Comparison of ENCODE assay signal across 23 cellular contexts in the genomic region with DNA sequence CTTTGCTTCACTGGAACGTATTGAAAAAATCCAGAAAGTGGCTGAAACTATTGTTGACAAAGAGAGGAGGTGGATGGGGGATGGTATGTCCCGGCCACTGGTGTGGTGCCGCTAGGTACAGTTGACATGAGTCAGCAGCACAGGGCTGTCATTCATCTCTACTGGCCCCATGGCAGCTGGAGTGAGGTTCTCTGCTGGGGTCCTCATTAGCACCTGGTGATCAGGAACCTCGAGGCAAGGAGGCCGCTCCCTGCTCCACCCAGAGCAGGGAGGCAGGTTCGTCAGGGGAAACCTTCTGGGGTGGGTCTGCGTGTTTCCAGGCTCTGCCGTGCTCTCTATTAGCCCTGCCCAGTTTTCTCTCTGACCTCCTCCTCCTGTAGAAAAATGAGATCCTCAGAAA. TPM values are rescaled to one million over a fixed set of nuclear protein-coding genes. Genes with fewer than 3 reads are reported as not detected.
DNase-seq lines count a peak whose midpoint lies in the region; ATAC-seq and TF ChIP-seq lines count a peak whose summit lies in the region.
"Had no signal": no experiment of that assay in that cellular context is flagged by ENCODE, and none has a peak within 500 bp of the region (broad histone marks: within the 10 kb centered on the region; RNA-seq: fewer than 3 reads in every experiment).

No MANE protein-coding gene starts in this region.

- no peaks in the 10 kb centered on the region for H3K9me3 ChIP-seq in esophagus squamous epithelium
- H3K9me3 ChIP-seq in aorta (ENCODE audit: control insufficient read depth, low read length), result no peaks in the 10 kb centered on the region
- no peaks in the 10 kb centered on the region for H3K9me3 ChIP-seq in MG63

- peak; percentile 17 for ATAC-seq in left ventricle myocardium superior
- ATAC-seq in Right ventricle myocardium superior (ENCODE audit: poor library complexity), result no peak
- ATAC-seq in sciatic nerve, result peak; percentile 85
- ATAC-seq in aorta (ENCODE audit: low FRiP score), result peak; percentile 28
- ATAC-seq in HG03342 (IDR thresholded peaks at IDR 0.05; ENCODE audit: unreplicated experiment), result no peak
- ATAC-seq: Panc1; stimulated activated naive B cell treated with anti-CD40 and anti-IgM and Interleukin-4, amounts not matched to agents 10 μg/mL and 1 μg/mL and 100 μg/mL, for 72 hours had no signal

- peaks cover 6 to 57% (median 7%) of the 10 kb centered on the region in 3 donors for H3K4me1 ChIP-seq in esophagus squamous epithelium
- H3K4me1 ChIP-seq in aorta (ENCODE audit: control insufficient read depth in 1 of 2, insufficient read depth in 2 of 2, low read length in 2 of 2), result peaks cover 2 to 12% of the 10 kb centered on the region in 2 donors

- H3K36me3 ChIP-seq in esophagus squamous epithelium (no peaks in the 10 kb centered on the region), aorta (ENCODE audit: control insufficient read depth in 1 of 2, insufficient read depth in 2 of 2, low read length in 1 of 2) (no peaks in the 10 kb centered on the region), MG63 (no peaks in the 10 kb centered on the region)

- WGBS in esophagus squamous epithelium, 2 donors, result 68 to 90% methylated on average over 3 to 6 of the region's 8 CpGs
- 14% methylated on average over 8 of the region's 8 CpGs for WGBS in aorta, 2 donors

- TF ChIP-seq CTCF in esophagus squamous epithelium (IDR thresholded peaks at IDR 0.05), result no peak

- H3K4me3 ChIP-seq in esophagus squamous epithelium (peak overlapping the region in 1 of 4 donors; percentile 32), aorta (ENCODE audit: low read length in 2 of 2) (no peak overlapping the region), MG63 (no peak overlapping the region)

- no peak for DNase-seq in left ventricle myocardium superior
- no peak for DNase-seq in Right ventricle myocardium superior
- no peak for DNase-seq in esophagus squamous epithelium (lab: John Stamatoyannopoulos, UW)
- no peak for DNase-seq in sciatic nerve (ENCODE audit: low spot score)
- no peak for DNase-seq in aorta
- DNase-seq in iPS-NIHi7 (ENCODE audit: extremely low spot score), result no peak
- no peak for DNase-seq in MG63
- DNase-seq: activated CD4-positive, alpha-beta memory T cell treated with anti-CD3 and anti-CD28 coated beads, Interleukin-2, amount 10 ng/mL, durations not matched to agents 7 days and 5 days; activated CD4-positive, CD25-positive, alpha-beta regulatory T cell treated with anti-CD3 and anti-CD28 coated beads, Interleukin-2, amount 50 U/mL, for 72 hours; activated gamma-delta T cell; activated T-cell treated with anti-CD3 and anti-CD28 coated beads, Interleukin-2, amount 50 U/mL, for 1 hour; CD4-positive, alpha-beta T cell; DMS 273 treated with DMSO at 0.1 percent for 48 hours; mesenchymal stem cell; NCI-H146; NCI-H524; nucleus accumbens; stimulated activated CD4-positive, alpha-beta T cell treated with anti-CD3 and anti-CD28 coated beads, Interleukin-4, amount 100 ng/mL, for 1 hour; stimulated activated naive B cell treated with anti-CD40 and anti-IgM and Interleukin-4, amounts not matched to agents 10 μg/mL and 1 μg/mL and 100 μg/mL, for 72 hours; T-helper 1 cell had no signal

- H3K27me3 ChIP-seq in esophagus squamous epithelium (peaks cover 0 to 8% (median 0%) of the 10 kb centered on the region in 4 donors), aorta (ENCODE audit: control insufficient read depth in 1 of 2, insufficient read depth in 2 of 2, low read length in 1 of 2) (no peaks in the 10 kb centered on the region), MG63 (peaks cover 8% of the 10 kb centered on the region)

- intact Hi-C loops in left ventricle myocardium superior (cut with micrococcal nuclease), result no loop called here
- intact Hi-C loops in Right ventricle myocardium superior (cut with DNase I), result loop anchor here (10.0 kb wide), 1 partner anchor 87 kb away; no protein-coding TSS in a partner anchor
- intact Hi-C loops in esophagus squamous epithelium (cut with DNase I), result loop anchor here (10.0 kb wide), 1 partner anchor 217 kb away; no protein-coding TSS in a partner anchor
- intact Hi-C loops in sciatic nerve (cut with DNase I), result no loop called here
- intact Hi-C loops in aorta (cut with DNase I), result loop anchor here (10.0 kb wide), 2 partner anchors 57 to 137 kb away; no protein-coding TSS in a partner anchor

- H3K27ac ChIP-seq in esophagus squamous epithelium (peak overlapping the region; percentile 28 to 93 (median 84)), aorta (ENCODE audit: low read depth in 1 of 2, low read length in 2 of 2) (peak overlapping the region; percentile 76 to 84)
- H3K27ac ChIP-seq: KMS-11 had no signal

- no peak for TF ChIP-seq POLR2A in esophagus squamous epithelium (IDR thresholded peaks at IDR 0.05)

RNA-seq across cellular contexts. Expression of gene NTN1, which starts 6.9 kb away (rescaled TPM):
- total RNA-seq in left ventricle myocardium superior (28.4 TPM), Right ventricle myocardium superior (19.4 TPM), esophagus squamous epithelium (10 to 100 TPM in 3 of 4 donors, 1 to 10 TPM in 1; 9.8 to 33.6 (median 17.6) TPM), sciatic nerve (22.8 TPM), aorta (10 to 100 TPM; 56.5 to 90.4 TPM)
- polyA plus RNA-seq in aorta, result 10 to 100 TPM in 1 of 2 donors, 1 to 10 TPM in 1; 6.6 to 17.7 TPM
- 0.79 TPM in 1 of 2 replicates, not detected in the other for total RNA-seq in MG63 (2014; rRNA removed; shearing (Covaris generic); ENCODE audit: low replicate concordance)
- total RNA-seq: activated CD4-positive, alpha-beta memory T cell treated with anti-CD3 and anti-CD28 coated beads, Interleukin-2, amount 10 ng/mL, durations not matched to agents 7 days and 5 days had no signal

Comparison
In these comparisons a context has a peak if more than half of its experiments do, and no peak if none do; other contexts are left out.
1. ATAC-seq: peak in left ventricle myocardium superior (single experiment), sciatic nerve (single experiment) and aorta (single experiment); none in Right ventricle myocardium superior (single experiment) and HG03342 (single experiment).
2. intact Hi-C loops: an anchor here in Right ventricle myocardium superior (10.0 kb wide), esophagus squamous epithelium (10.0 kb wide) and aorta (10.0 kb wide); none called in left ventricle myocardium superior and sciatic nerve.